ENCODE assay signal across 2 cellular contexts in genomic region chr1:205432692-205433091, GRCh38.
TF ChIP-seq lines count a peak whose summit lies in the region.

No MANE protein-coding gene starts in this region.

TF ChIP-seq in K562, 482 proteins besides CTCF, POLR2A, EP300 and RAD21:
- peak; percentile 63 for TF ChIP-seq ZNF121 (CRISPR knock-in tag; conservative IDR thresholded peaks at IDR 0.05)

TF ChIP-seq in H1, 55 proteins besides CTCF, POLR2A, EP300 and RAD21:
- TF ChIP-seq KDM1A (IDR thresholded peaks at IDR 0.05; ENCODE audit: borderline replicate concordance, low read length): 0 out of 2 replicates have a peak, but pooled peaks have one; percentile 19
